10 cellular contexts compared by ENCODE assay signal in genomic region chrX:112941209-112941788, GRCh38.
DNase-seq lines count a peak whose midpoint lies in the region; ATAC-seq, FAIRE-seq and TF ChIP-seq lines count a peak whose summit lies in the region.
"Had no signal": no experiment of that assay in that cellular context is flagged by ENCODE, and none has a peak within 500 bp of the region (broad histone marks: within the 10 kb centered on the region; RNA-seq: fewer than 3 reads in every experiment).

No MANE protein-coding gene starts in this region.

- H4K20me1 ChIP-seq in OCI-LY3 (ENCODE audit: insufficient read depth, low read length) = no peaks in the 10 kb centered on the region

- POLR2A ChIA-PET in naive thymus-derived CD4-positive, alpha-beta T cell (lab: Charles Lee) = no interaction called here

- H3K9ac ChIP-seq in OCI-LY3 (ENCODE audit: low read length) = no peak overlapping the region

- peak; percentile 76 for FAIRE-seq in GM18507 (lab: Jason Lieb, UNC)

- H3K4me3 Mint-ChIP-seq in nephron = no peak overlapping the region
- H3K4me3 Mint-ChIP-seq in T-helper 2 cell treated with Interferon-gamma antibody and Interleukin-4, amounts not matched to agents 5 μg/mL and 100 μg/mL, for 36 hours = no peak overlapping the region
- no peak overlapping the region for H3K4me3 Mint-ChIP-seq in naive thymus-derived CD4-positive, alpha-beta T cell

- H3K4me1 Mint-ChIP-seq in nephron = peaks cover 16% of the 10 kb centered on the region
- no peaks in the 10 kb centered on the region for H3K4me1 Mint-ChIP-seq in T-helper 2 cell treated with Interferon-gamma antibody and Interleukin-4, amounts not matched to agents 5 μg/mL and 100 μg/mL, for 36 hours (ENCODE audit: low read depth)
- no peaks in the 10 kb centered on the region for H3K4me1 Mint-ChIP-seq in naive thymus-derived CD4-positive, alpha-beta T cell

- H3K27me3 Mint-ChIP-seq in nephron (ENCODE audit: low read depth) = no peaks in the 10 kb centered on the region
- no peaks in the 10 kb centered on the region for H3K27me3 Mint-ChIP-seq in T-helper 2 cell treated with Interferon-gamma antibody and Interleukin-4, amounts not matched to agents 5 μg/mL and 100 μg/mL, for 36 hours (ENCODE audit: low read depth)
- H3K27me3 Mint-ChIP-seq in naive thymus-derived CD4-positive, alpha-beta T cell = peaks cover 0 to 8% (median 3%) of the 10 kb centered on the region in 5 donors

- H3K79me2 ChIP-seq in OCI-LY3 (ENCODE audit: low read length) = no peaks in the 10 kb centered on the region

- H2AFZ ChIP-seq in OCI-LY3 (ENCODE audit: low read depth, low read length) = peak overlapping the region; percentile 8; the same call in 1 of the 2 replicates

- TF ChIP-seq CTCF in OCI-LY3 (IDR thresholded peaks at IDR 0.05; ENCODE audit: low read depth, low read length) (peak; percentile 54), nephron (IDR thresholded peaks at IDR 0.05; ENCODE audit: unreplicated experiment in 3 of 3) (peak in 2 of 3 experiments; percentile 18 to 41)

- DNase-seq in GM18507 (ENCODE audit: extremely low spot score, insufficient read length, low read depth) (no peak), HAP-1 (ENCODE audit: low spot score in 2 of 2) (peak; percentile 21 to 53), GOT3 (lab: John Stamatoyannopoulos, UW) (no peak)
- no peak for DNase-seq in activated effector memory CD4-positive, alpha-beta T cell treated with anti-CD3 and anti-CD28 coated beads, Interleukin-2, amount 50 U/mL, for 16 hours
- no peak for DNase-seq in T-helper 2 cell treated with Interferon-gamma antibody and Interleukin-4, amounts not matched to agents 5 μg/mL and 100 μg/mL, for 36 hours (ENCODE audit: low spot score)
- DNase-seq in naive thymus-derived CD4-positive, alpha-beta T cell = no peak
- DNase-seq: activated CD4-positive, alpha-beta T cell treated with anti-CD3 and anti-CD28 coated beads, Interleukin-2, amount 50 U/mL, for 1 hour; NCI-H774 had no signal

- in situ Hi-C loops in HAP-1 (cut with MboI; ENCODE audit: low sequenced_read_pairs) = no loop called here

- no peak overlapping the region for H3K27ac ChIP-seq in OCI-LY3 (ENCODE audit: low read length)
- no peak overlapping the region for H3K27ac ChIP-seq in naive thymus-derived CD4-positive, alpha-beta T cell (ENCODE audit: low read depth, low read length)

- H3K27me3 ChIP-seq in HAP-1 (ENCODE audit: low read depth) = no peaks in the 10 kb centered on the region
- no peaks in the 10 kb centered on the region for H3K27me3 ChIP-seq in OCI-LY3 (ENCODE audit: low read depth, low read length)
- no peaks in the 10 kb centered on the region for H3K27me3 ChIP-seq in naive thymus-derived CD4-positive, alpha-beta T cell (ENCODE audit: control insufficient read depth in 2 of 2, insufficient read depth in 2 of 2, low read length in 2 of 2)

- H3K4me1 ChIP-seq in HAP-1 (peaks cover 10% of the 10 kb centered on the region), OCI-LY3 (ENCODE audit: low read length) (peaks cover 3% of the 10 kb centered on the region; the same call in 1 of the 2 replicates)
- H3K4me1 ChIP-seq in naive thymus-derived CD4-positive, alpha-beta T cell (ENCODE audit: control insufficient read depth in 2 of 2, insufficient read depth in 2 of 2, low read length in 2 of 2) = no peaks in the 10 kb centered on the region

- no peak overlapping the region for H3K4me3 ChIP-seq in HAP-1
- peak overlapping the region; percentile 46 for H3K4me3 ChIP-seq in OCI-LY3 (ENCODE audit: low read length)
- no peak overlapping the region for H3K4me3 ChIP-seq in naive thymus-derived CD4-positive, alpha-beta T cell (ENCODE audit: low read length)

- intact Hi-C loops in naive thymus-derived CD4-positive, alpha-beta T cell (cut with micrococcal nuclease) = no loop called here

- CTCF ChIA-PET in naive thymus-derived CD4-positive, alpha-beta T cell (lab: Charles Lee) = no interaction called here

- H3K4me2 ChIP-seq in OCI-LY3 (ENCODE audit: low read length) = peak overlapping the region; percentile 68

- no peaks in the 10 kb centered on the region for H3K9me3 ChIP-seq in HAP-1
- H3K9me3 ChIP-seq in OCI-LY3 (ENCODE audit: insufficient read depth, low read length) = no peaks in the 10 kb centered on the region
- H3K9me3 ChIP-seq in naive thymus-derived CD4-positive, alpha-beta T cell (ENCODE audit: control insufficient read depth in 2 of 3, low read length in 3 of 3) = no peaks in the 10 kb centered on the region

- no peaks in the 10 kb centered on the region for H3K36me3 Mint-ChIP-seq in nephron (ENCODE audit: low read depth)
- no peaks in the 10 kb centered on the region for H3K36me3 Mint-ChIP-seq in T-helper 2 cell treated with Interferon-gamma antibody and Interleukin-4, amounts not matched to agents 5 μg/mL and 100 μg/mL, for 36 hours (ENCODE audit: low read depth)
- H3K36me3 Mint-ChIP-seq in naive thymus-derived CD4-positive, alpha-beta T cell = no peaks in the 10 kb centered on the region

- peak overlapping the region in 2 of 3 experiments; percentile 61 to 70 for H3K27ac Mint-ChIP-seq in nephron
- H3K27ac Mint-ChIP-seq in T-helper 2 cell treated with Interferon-gamma antibody and Interleukin-4, amounts not matched to agents 5 μg/mL and 100 μg/mL, for 36 hours = no peak overlapping the region
- no peak overlapping the region for H3K27ac Mint-ChIP-seq in naive thymus-derived CD4-positive, alpha-beta T cell

- ATAC-seq in naive thymus-derived CD4-positive, alpha-beta T cell = no peak

- no peaks in the 10 kb centered on the region for H3K9me3 Mint-ChIP-seq in nephron
- H3K9me3 Mint-ChIP-seq in T-helper 2 cell treated with Interferon-gamma antibody and Interleukin-4, amounts not matched to agents 5 μg/mL and 100 μg/mL, for 36 hours = no peaks in the 10 kb centered on the region
- H3K9me3 Mint-ChIP-seq in naive thymus-derived CD4-positive, alpha-beta T cell = no peaks in the 10 kb centered on the region

- H3K36me3 ChIP-seq in HAP-1 (replicated peaks) = no peaks in the 10 kb centered on the region
- H3K36me3 ChIP-seq in OCI-LY3 (replicated peaks; ENCODE audit: low read depth, low read length) = no peaks in the 10 kb centered on the region
- H3K36me3 ChIP-seq in naive thymus-derived CD4-positive, alpha-beta T cell (ENCODE audit: control insufficient read depth in 2 of 3, insufficient read depth in 3 of 3, low read length in 3 of 3) = no peaks in the 10 kb centered on the region

Comparison
In these comparisons a context has a peak if more than half of its experiments do, and no peak if none do; other contexts are left out.
1. DNase-seq: peak in HAP-1 (2 of 2); none in GM18507 (single experiment), activated effector memory CD4-positive, alpha-beta T cell treated with anti-CD3 and anti-CD28 coated beads, Interleukin-2, amount 50 U/mL, for 16 hours (single experiment), GOT3 (single experiment), T-helper 2 cell treated with Interferon-gamma antibody and Interleukin-4, amounts not matched to agents 5 μg/mL and 100 μg/mL, for 36 hours (single experiment) and naive thymus-derived CD4-positive, alpha-beta T cell (0 of 9).
2. H3K27ac Mint-ChIP-seq: peak in nephron (2 of 3); none in T-helper 2 cell treated with Interferon-gamma antibody and Interleukin-4, amounts not matched to agents 5 μg/mL and 100 μg/mL, for 36 hours (single experiment) and naive thymus-derived CD4-positive, alpha-beta T cell (0 of 9).